ENCODE assay signal across 3 cellular contexts in genomic region chr14:58343535-58343934, GRCh38. TPM values are rescaled to one million over a fixed set of nuclear protein-coding genes. Genes with fewer than 3 reads are reported as not detected.
"Had no signal": no experiment of that assay in that cellular context is flagged by ENCODE, and none has a peak within 500 bp of the region (broad histone marks: within the 10 kb centered on the region; RNA-seq: fewer than 3 reads in every experiment).

No MANE protein-coding gene starts in this region.

RNA-seq across cellular contexts. Expression of gene TOMM20L, which starts 52.2 kb away (rescaled TPM):
- total RNA-seq: H9, HT-29 had no signal
- polyA plus RNA-seq: IgD-negative memory B cell had no signal
